ENCODE assay signal across 19 cellular contexts in the genomic region with DNA sequence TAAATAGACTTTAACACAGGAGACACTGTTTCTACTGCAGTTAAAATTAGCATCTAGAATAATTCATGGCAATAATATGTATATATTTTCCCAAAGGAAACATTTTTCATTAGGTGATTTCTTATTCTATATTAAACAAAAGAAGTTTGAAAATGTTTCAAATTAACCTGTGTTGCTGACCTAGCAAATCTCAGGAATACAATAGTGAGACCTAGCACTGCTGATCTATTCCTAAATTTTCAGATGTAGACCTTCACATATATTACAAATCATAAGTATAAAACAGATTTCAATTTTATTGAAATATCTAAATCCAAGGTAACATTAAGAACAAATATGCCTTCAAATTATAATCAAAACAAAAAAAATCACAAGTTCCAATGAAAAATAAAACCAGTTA.
"Had no signal": no experiment of that assay in that cellular context is flagged by ENCODE, and none has a peak within 500 bp of the region (broad histone marks: within the 10 kb centered on the region; RNA-seq: fewer than 3 reads in every experiment).

No MANE protein-coding gene starts in this region.

- H3K27me3 ChIP-seq: MG63 had no signal

- H3K9ac ChIP-seq: SK-N-SH had no signal

- H3K4me2 ChIP-seq: SK-N-SH had no signal

- H3K9me3 ChIP-seq: MG63, SK-N-SH had no signal

- H3K27ac ChIP-seq: RWPE1 had no signal

- H3K4me3 ChIP-seq: MG63 had no signal

- DNase-seq: Karpas-422, KG1, MG63, NCI-H1092 treated with DMSO at 0.1 percent for 48 hours, NCI-H1436, NCI-H187, NCI-H2029, NCI-H2081 treated with DMSO at 0.1 percent for 48 hours, NCI-H2171, NCI-H226, NCI-H446, NCI-H510A, NCI-H524 treated with DMSO at 0.1 percent for 48 hours, NCI-H69, NCI-H774, SHP77, SK-N-SH, SW 1271 had no signal
